In the genomic region with DNA sequence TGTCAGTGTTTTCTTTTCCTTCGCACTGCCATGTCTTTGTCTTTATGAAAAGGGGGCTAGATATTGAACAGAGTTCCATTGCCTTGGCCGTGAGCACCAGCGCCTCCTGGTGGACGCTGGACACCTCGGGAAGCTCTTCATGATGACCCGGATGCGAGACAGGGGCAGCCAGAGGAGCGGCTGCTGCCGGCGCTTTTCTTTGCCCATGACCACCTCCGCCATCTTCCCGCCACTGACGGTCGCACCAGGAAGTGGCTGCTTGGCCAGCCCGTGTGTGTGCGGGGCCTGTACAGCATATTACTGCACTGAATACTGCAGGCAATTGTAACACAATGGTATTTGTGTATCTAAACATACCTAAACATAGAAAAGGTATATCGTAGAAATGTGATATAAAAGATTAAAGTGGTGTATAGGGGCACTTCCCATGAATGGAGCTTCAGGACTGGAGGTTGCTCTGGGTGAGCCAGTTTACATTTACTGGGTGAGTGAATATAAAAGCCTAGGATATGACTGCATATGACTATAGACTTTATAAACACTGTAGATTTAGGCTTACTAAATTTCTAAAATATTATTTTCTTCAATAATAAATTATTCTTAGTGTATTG, we compare ENCODE assay signal across 1 cellular context.
TF ChIP-seq lines count a peak whose summit lies in the region.

No MANE protein-coding gene starts in this region.

TF ChIP-seq in HepG2, 621 proteins besides CTCF, POLR2A, EP300 and RAD21 (continues in another document):
- TF ChIP-seq, protein P1, sequence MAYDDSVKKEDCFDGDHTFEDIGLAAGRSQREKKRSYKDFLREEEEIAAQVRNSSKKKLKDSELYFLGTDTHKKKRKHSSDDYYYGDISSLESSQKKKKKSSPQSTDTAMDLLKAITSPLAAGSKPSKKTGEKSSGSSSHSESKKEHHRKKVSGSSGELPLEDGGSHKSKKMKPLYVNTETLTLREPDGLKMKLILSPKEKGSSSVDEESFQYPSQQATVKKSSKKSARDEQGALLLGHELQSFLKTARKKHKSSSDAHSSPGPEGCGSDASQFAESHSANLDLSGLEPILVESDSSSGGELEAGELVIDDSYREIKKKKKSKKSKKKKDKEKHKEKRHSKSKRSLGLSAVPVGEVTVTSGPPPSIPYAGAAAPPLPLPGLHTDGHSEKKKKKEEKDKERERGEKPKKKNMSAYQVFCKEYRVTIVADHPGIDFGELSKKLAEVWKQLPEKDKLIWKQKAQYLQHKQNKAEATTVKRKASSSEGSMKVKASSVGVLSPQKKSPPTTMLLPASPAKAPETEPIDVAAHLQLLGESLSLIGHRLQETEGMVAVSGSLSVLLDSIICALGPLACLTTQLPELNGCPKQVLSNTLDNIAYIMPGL (CRISPR knock-in tag; IDR thresholded peaks at IDR 0.05; ENCODE audit: borderline replicate concordance in 1 of 2, low read depth in 1 of 2): no peak
- TF ChIP-seq HNRNPK (IDR thresholded peaks at IDR 0.05; ENCODE audit: low read depth, low read length, poor library complexity, severe bottlenecking): no peak
- TF ChIP-seq MBD4 (IDR thresholded peaks at IDR 0.05; ENCODE audit: borderline replicate concordance, low read length): no peak
- TF ChIP-seq, protein P2, sequence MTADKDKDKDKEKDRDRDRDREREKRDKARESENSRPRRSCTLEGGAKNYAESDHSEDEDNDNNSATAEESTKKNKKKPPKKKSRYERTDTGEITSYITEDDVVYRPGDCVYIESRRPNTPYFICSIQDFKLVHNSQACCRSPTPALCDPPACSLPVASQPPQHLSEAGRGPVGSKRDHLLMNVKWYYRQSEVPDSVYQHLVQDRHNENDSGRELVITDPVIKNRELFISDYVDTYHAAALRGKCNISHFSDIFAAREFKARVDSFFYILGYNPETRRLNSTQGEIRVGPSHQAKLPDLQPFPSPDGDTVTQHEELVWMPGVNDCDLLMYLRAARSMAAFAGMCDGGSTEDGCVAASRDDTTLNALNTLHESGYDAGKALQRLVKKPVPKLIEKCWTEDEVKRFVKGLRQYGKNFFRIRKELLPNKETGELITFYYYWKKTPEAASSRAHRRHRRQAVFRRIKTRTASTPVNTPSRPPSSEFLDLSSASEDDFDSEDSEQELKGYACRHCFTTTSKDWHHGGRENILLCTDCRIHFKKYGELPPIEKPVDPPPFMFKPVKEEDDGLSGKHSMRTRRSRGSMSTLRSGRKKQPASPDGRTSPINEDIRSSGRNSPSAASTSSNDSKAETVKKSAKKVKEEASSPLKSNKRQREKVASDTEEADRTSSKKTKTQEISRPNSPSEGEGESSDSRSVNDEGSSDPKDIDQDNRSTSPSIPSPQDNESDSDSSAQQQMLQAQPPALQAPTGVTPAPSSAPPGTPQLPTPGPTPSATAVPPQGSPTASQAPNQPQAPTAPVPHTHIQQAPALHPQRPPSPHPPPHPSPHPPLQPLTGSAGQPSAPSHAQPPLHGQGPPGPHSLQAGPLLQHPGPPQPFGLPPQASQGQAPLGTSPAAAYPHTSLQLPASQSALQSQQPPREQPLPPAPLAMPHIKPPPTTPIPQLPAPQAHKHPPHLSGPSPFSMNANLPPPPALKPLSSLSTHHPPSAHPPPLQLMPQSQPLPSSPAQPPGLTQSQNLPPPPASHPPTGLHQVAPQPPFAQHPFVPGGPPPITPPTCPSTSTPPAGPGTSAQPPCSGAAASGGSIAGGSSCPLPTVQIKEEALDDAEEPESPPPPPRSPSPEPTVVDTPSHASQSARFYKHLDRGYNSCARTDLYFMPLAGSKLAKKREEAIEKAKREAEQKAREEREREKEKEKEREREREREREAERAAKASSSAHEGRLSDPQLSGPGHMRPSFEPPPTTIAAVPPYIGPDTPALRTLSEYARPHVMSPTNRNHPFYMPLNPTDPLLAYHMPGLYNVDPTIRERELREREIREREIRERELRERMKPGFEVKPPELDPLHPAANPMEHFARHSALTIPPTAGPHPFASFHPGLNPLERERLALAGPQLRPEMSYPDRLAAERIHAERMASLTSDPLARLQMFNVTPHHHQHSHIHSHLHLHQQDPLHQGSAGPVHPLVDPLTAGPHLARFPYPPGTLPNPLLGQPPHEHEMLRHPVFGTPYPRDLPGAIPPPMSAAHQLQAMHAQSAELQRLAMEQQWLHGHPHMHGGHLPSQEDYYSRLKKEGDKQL (CRISPR knock-in tag; IDR thresholded peaks at IDR 0.05; ENCODE audit: low read depth): no peak
- TF ChIP-seq RFXANK (CRISPR knock-in tag; IDR thresholded peaks at IDR 0.05): no peak
- no peak for TF ChIP-seq KMT2A (CRISPR knock-in tag; IDR thresholded peaks at IDR 0.05)
- TF ChIP-seq, protein P3, sequence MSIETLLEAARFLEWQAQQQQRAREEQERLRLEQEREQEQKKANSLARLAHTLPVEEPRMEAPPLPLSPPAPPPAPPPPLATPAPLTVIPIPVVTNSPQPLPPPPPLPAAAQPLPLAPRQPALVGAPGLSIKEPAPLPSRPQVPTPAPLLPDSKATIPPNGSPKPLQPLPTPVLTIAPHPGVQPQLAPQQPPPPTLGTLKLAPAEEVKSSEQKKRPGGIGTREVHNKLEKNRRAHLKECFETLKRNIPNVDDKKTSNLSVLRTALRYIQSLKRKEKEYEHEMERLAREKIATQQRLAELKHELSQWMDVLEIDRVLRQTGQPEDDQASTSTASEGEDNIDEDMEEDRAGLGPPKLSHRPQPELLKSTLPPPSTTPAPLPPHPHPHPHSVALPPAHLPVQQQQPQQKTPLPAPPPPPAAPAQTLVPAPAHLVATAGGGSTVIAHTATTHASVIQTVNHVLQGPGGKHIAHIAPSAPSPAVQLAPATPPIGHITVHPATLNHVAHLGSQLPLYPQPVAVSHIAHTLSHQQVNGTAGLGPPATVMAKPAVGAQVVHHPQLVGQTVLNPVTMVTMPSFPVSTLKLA (IDR thresholded peaks at IDR 0.05): no peak
- peak; percentile 64 for TF ChIP-seq XRCC5 (optimal IDR thresholded peaks at IDR 0.05; ENCODE audit: low read length)
- no peak for TF ChIP-seq ZNF549 (CRISPR knock-in tag; IDR thresholded peaks at IDR 0.05)
- TF ChIP-seq TOE1 (CRISPR knock-in tag; IDR thresholded peaks at IDR 0.05): no peak
- no peak for TF ChIP-seq ZBTB38 (CRISPR knock-in tag; IDR thresholded peaks at IDR 0.05)
- no peak for TF ChIP-seq THAP11 (CRISPR knock-in tag; IDR thresholded peaks at IDR 0.05)
- TF ChIP-seq ZNF879 (CRISPR knock-in tag; IDR thresholded peaks at IDR 0.05): no peak
- TF ChIP-seq ELF1 (CRISPR knock-in tag; IDR thresholded peaks at IDR 0.05): peak; percentile 39; the same call in 1 of the 2 replicates
- TF ChIP-seq, protein P4, sequence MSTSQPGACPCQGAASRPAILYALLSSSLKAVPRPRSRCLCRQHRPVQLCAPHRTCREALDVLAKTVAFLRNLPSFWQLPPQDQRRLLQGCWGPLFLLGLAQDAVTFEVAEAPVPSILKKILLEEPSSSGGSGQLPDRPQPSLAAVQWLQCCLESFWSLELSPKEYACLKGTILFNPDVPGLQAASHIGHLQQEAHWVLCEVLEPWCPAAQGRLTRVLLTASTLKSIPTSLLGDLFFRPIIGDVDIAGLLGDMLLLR (CRISPR knock-in tag; IDR thresholded peaks at IDR 0.05): no peak
- no peak for TF ChIP-seq ZNF138 (CRISPR knock-in tag; IDR thresholded peaks at IDR 0.05; ENCODE audit: low read depth)
- TF ChIP-seq, protein P5, sequence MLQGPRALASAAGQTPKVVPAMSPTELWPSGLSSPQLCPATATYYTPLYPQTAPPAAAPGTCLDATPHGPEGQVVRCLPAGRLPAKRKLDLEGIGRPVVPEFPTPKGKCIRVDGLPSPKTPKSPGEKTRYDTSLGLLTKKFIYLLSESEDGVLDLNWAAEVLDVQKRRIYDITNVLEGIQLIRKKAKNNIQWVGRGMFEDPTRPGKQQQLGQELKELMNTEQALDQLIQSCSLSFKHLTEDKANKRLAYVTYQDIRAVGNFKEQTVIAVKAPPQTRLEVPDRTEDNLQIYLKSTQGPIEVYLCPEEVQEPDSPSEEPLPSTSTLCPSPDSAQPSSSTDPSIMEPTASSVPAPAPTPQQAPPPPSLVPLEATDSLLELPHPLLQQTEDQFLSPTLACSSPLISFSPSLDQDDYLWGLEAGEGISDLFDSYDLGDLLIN (CRISPR knock-in tag; IDR thresholded peaks at IDR 0.05; ENCODE audit: borderline replicate concordance): no peak
- TF ChIP-seq ZNF644 (CRISPR knock-in tag; IDR thresholded peaks at IDR 0.05; ENCODE audit: low read depth): peak; percentile 73; the same call in 1 of the 2 replicates
- TF ChIP-seq MEIS2 (CRISPR knock-in tag; IDR thresholded peaks at IDR 0.05): no peak
- TF ChIP-seq STAG1 (CRISPR knock-in tag; IDR thresholded peaks at IDR 0.05): peak; percentile 59
- no peak for TF ChIP-seq ZNF670 (CRISPR knock-in tag; IDR thresholded peaks at IDR 0.05; ENCODE audit: borderline replicate concordance)
- TF ChIP-seq RORA (CRISPR knock-in tag; IDR thresholded peaks at IDR 0.05): no peak
- TF ChIP-seq, protein P6, sequence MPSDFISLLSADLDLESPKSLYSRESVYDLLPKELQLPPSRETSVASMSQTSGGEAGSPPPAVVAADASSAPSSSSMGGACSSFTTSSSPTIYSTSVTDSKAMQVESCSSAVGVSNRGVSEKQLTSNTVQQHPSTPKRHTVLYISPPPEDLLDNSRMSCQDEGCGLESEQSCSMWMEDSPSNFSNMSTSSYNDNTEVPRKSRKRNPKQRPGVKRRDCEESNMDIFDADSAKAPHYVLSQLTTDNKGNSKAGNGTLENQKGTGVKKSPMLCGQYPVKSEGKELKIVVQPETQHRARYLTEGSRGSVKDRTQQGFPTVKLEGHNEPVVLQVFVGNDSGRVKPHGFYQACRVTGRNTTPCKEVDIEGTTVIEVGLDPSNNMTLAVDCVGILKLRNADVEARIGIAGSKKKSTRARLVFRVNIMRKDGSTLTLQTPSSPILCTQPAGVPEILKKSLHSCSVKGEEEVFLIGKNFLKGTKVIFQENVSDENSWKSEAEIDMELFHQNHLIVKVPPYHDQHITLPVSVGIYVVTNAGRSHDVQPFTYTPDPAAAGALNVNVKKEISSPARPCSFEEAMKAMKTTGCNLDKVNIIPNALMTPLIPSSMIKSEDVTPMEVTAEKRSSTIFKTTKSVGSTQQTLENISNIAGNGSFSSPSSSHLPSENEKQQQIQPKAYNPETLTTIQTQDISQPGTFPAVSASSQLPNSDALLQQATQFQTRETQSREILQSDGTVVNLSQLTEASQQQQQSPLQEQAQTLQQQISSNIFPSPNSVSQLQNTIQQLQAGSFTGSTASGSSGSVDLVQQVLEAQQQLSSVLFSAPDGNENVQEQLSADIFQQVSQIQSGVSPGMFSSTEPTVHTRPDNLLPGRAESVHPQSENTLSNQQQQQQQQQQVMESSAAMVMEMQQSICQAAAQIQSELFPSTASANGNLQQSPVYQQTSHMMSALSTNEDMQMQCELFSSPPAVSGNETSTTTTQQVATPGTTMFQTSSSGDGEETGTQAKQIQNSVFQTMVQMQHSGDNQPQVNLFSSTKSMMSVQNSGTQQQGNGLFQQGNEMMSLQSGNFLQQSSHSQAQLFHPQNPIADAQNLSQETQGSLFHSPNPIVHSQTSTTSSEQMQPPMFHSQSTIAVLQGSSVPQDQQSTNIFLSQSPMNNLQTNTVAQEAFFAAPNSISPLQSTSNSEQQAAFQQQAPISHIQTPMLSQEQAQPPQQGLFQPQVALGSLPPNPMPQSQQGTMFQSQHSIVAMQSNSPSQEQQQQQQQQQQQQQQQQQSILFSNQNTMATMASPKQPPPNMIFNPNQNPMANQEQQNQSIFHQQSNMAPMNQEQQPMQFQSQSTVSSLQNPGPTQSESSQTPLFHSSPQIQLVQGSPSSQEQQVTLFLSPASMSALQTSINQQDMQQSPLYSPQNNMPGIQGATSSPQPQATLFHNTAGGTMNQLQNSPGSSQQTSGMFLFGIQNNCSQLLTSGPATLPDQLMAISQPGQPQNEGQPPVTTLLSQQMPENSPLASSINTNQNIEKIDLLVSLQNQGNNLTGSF (CRISPR knock-in tag; IDR thresholded peaks at IDR 0.05): no peak
- TF ChIP-seq ZNF616 (CRISPR knock-in tag; IDR thresholded peaks at IDR 0.05; ENCODE audit: low read depth): no peak
- no peak for TF ChIP-seq THYN1 (CRISPR knock-in tag; IDR thresholded peaks at IDR 0.05; ENCODE audit: borderline replicate concordance, low read depth)
- TF ChIP-seq, protein P7, sequence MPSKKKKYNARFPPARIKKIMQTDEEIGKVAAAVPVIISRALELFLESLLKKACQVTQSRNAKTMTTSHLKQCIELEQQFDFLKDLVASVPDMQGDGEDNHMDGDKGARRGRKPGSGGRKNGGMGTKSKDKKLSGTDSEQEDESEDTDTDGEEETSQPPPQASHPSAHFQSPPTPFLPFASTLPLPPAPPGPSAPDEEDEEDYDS (CRISPR knock-in tag; IDR thresholded peaks at IDR 0.05): no peak
- no peak for TF ChIP-seq ZNF232 (CRISPR knock-in tag; IDR thresholded peaks at IDR 0.05; ENCODE audit: borderline replicate concordance)
- TF ChIP-seq SIX4 (CRISPR knock-in tag; IDR thresholded peaks at IDR 0.05): no peak
- no peak for TF ChIP-seq GATA4 (IDR thresholded peaks at IDR 0.05; ENCODE audit: borderline replicate concordance, low read depth)
- TF ChIP-seq KDM3A (CRISPR knock-in tag; IDR thresholded peaks at IDR 0.05; ENCODE audit: low read depth): no peak
- TF ChIP-seq WIZ (CRISPR knock-in tag; IDR thresholded peaks at IDR 0.05): no peak
- no peak for TF ChIP-seq CBX2 (IDR thresholded peaks at IDR 0.05; ENCODE audit: low read depth, low read length)
- TF ChIP-seq CBX2 (CRISPR knock-in tag; IDR thresholded peaks at IDR 0.05; ENCODE audit: low read depth): no peak
- 0 out of 2 replicates have a peak, but pooled peaks have one; percentile 25 for TF ChIP-seq MIER2 (CRISPR knock-in tag; IDR thresholded peaks at IDR 0.05)
- TF ChIP-seq, protein P8, sequence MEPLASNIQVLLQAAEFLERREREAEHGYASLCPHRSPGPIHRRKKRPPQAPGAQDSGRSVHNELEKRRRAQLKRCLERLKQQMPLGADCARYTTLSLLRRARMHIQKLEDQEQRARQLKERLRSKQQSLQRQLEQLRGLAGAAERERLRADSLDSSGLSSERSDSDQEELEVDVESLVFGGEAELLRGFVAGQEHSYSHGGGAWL (CRISPR knock-in tag; IDR thresholded peaks at IDR 0.05): no peak
- TF ChIP-seq FOXM1 (CRISPR knock-in tag; IDR thresholded peaks at IDR 0.05): no peak
- TF ChIP-seq GABPA (IDR thresholded peaks at IDR 0.05; ENCODE audit: low read depth, low read length): 0 out of 2 replicates have a peak, but pooled peaks have one; percentile 23
- TF ChIP-seq GABPA (CRISPR knock-in tag; IDR thresholded peaks at IDR 0.05; ENCODE audit: low read depth): peak; percentile 44
- no peak for TF ChIP-seq TAF1 (CRISPR knock-in tag; IDR thresholded peaks at IDR 0.05)
- no peak for TF ChIP-seq BRD4 (CRISPR knock-in tag; IDR thresholded peaks at IDR 0.05)
- no peak for TF ChIP-seq ZNF841 (CRISPR knock-in tag; IDR thresholded peaks at IDR 0.05; ENCODE audit: borderline replicate concordance)
- TF ChIP-seq, protein P9, sequence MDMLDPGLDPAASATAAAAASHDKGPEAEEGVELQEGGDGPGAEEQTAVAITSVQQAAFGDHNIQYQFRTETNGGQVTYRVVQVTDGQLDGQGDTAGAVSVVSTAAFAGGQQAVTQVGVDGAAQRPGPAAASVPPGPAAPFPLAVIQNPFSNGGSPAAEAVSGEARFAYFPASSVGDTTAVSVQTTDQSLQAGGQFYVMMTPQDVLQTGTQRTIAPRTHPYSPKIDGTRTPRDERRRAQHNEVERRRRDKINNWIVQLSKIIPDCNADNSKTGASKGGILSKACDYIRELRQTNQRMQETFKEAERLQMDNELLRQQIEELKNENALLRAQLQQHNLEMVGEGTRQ (IDR thresholded peaks at IDR 0.05; ENCODE audit: low read depth, low read length): no peak
- TF ChIP-seq, protein P9 (CRISPR knock-in tag; IDR thresholded peaks at IDR 0.05; ENCODE audit: borderline replicate concordance): no peak
